8 cellular contexts compared by ENCODE assay signal in the genomic region with DNA sequence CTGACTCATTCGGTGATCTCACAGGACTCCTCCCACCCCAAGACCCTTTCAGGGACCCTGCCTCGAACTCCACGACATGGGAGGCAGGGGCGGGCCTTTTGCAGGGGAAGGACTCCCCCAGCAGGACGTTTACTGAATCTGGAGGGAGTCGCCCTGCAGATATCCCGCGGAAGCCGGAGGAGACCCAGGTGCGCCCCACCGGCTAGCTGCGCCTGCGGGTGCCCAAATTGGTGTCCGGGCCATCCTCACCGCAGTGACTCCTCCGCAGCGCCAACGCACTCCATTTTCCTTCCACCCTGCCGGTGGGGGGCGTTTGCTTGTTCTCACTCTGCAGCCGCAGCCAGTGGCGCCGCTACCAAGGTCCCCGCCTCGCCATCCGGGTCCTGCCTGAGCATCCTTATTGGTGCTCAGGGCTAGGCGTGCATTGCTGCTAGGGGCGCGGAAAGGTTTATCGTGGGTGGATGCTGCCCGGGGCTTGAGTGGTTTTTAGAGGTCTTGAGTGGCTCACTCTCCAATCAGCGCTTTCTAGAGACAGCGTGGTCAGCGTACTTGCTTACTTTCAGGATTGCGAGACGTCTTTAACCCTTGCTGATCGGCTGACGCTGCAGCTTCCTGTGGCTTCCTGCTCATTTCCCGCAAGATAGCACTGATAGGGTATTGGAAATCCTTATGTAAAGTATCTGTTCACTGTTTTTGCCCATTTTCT.
DNase-seq lines count a peak whose midpoint lies in the region; ATAC-seq, FAIRE-seq and TF ChIP-seq lines count a peak whose summit lies in the region.

No MANE protein-coding gene starts in this region.

- DNase-seq in GM12891 (ENCODE audit: insufficient read length, low spot score) (no peak), NCI-H2081 (lab: John Stamatoyannopoulos, UW) (peak; percentile 86 to 92), cerebellar nuclear complex (lab: John Stamatoyannopoulos, UW) (peak; percentile 72 to 74), kidney tubule cell (ENCODE audit: low spot score) (peak; percentile 80), OCI-M1 (lab: John Stamatoyannopoulos, UW) (no peak)
- DNase-seq in activated CD4-positive, alpha-beta T cell treated with anti-CD3 and anti-CD28 coated beads for 24 hours (ENCODE audit: low read depth in 2 of 2), result peak; percentile 48 to 59
- DNase-seq in stimulated activated CD4-positive, alpha-beta T cell treated with anti-CD3 and anti-CD28 coated beads, Interleukin-1b, Interleukin-23, amount 100 ng/mL, for 24 hours (ENCODE audit: low read depth in 4 of 4, low spot score in 1 of 4), result peak; percentile 28 to 64 (median 38)

- TF ChIP-seq POLR2A in GM12891 (IDR thresholded peaks at IDR 0.05; ENCODE audit: low read depth, low read length), result no peak

- peak; percentile 64 for FAIRE-seq in GM12891 (lab: Jason Lieb, UNC)

- peak; percentile 92 for ATAC-seq in HG02642 (IDR thresholded peaks at IDR 0.05; ENCODE audit: poor library complexity, unreplicated experiment)

TF ChIP-seq in GM12891, 5 proteins besides CTCF, POLR2A, EP300 and RAD21:
- TF ChIP-seq SPI1 (IDR thresholded peaks at IDR 0.05; ENCODE audit: low read depth, low read length), result no peak

Comparison
In these comparisons a context has a peak if more than half of its experiments do, and no peak if none do; other contexts are left out.
1. DNase-seq: peak in NCI-H2081 (2 of 2), activated CD4-positive, alpha-beta T cell treated with anti-CD3 and anti-CD28 coated beads for 24 hours (2 of 2), cerebellar nuclear complex (2 of 2), kidney tubule cell (single experiment) and stimulated activated CD4-positive, alpha-beta T cell treated with anti-CD3 and anti-CD28 coated beads, Interleukin-1b, Interleukin-23, amount 100 ng/mL, for 24 hours (4 of 4); none in GM12891 (single experiment) and OCI-M1 (single experiment).